ENCODE assay signal across 11 cellular contexts in genomic region chr14:68513838-68514610, GRCh38.
DNase-seq lines count a peak whose midpoint lies in the region; ATAC-seq, FAIRE-seq and TF ChIP-seq lines count a peak whose summit lies in the region.
"Had no signal": no experiment of that assay in that cellular context is flagged by ENCODE, and none has a peak within 500 bp of the region (broad histone marks: within the 10 kb centered on the region; RNA-seq: fewer than 3 reads in every experiment).

No MANE protein-coding gene starts in this region.

- no peak overlapping the region for H3K4me2 ChIP-seq in HepG2 (ENCODE audit: low read depth, low read length)

- peak overlapping the region; percentile 24 for H3K27ac Mint-ChIP-seq in CD8-positive, alpha-beta T cell
- no peak overlapping the region for H3K27ac Mint-ChIP-seq in stimulated activated effector memory CD8-positive, alpha-beta T cell treated with anti-CD3 and anti-CD28 coated beads, Interleukin-12 subunit alpha, Interleukin-12 subunit beta, amount 100 ng/mL, for 72 hours
- H3K27ac Mint-ChIP-seq: T-helper 1 cell treated with Interleukin-12 subunit alpha and Interleukin-12 subunit beta and Interleukin-4 antibody, amounts not matched to agents 30 μg/mL and 1 μg/mL, for 36 hours had no signal

- no peaks in the 10 kb centered on the region for H3K27me3 ChIP-seq in CD8-positive, alpha-beta T cell (ENCODE audit: insufficient read depth, low read length)
- no peaks in the 10 kb centered on the region for H3K27me3 ChIP-seq in HepG2 (ENCODE audit: control insufficient read depth in 1 of 2, insufficient read depth in 2 of 2, low read length in 2 of 2)

- no peak for TF ChIP-seq CTCF in CD8-positive, alpha-beta T cell (IDR thresholded peaks at IDR 0.05)
- no peak for TF ChIP-seq CTCF in HepG2 (CRISPR knock-in tag; IDR thresholded peaks at IDR 0.05)

- no peaks in the 10 kb centered on the region for H3K36me3 Mint-ChIP-seq in CD8-positive, alpha-beta T cell
- H3K36me3 Mint-ChIP-seq in stimulated activated effector memory CD8-positive, alpha-beta T cell treated with anti-CD3 and anti-CD28 coated beads, Interleukin-12 subunit alpha, Interleukin-12 subunit beta, amount 100 ng/mL, for 72 hours, result no peaks in the 10 kb centered on the region

- ATAC-seq in CD8-positive, alpha-beta T cell, result no peak
- ATAC-seq in GM21381 (IDR thresholded peaks at IDR 0.05; ENCODE audit: unreplicated experiment) (peak; percentile 72), HG03442 (IDR thresholded peaks at IDR 0.05; ENCODE audit: unreplicated experiment) (peak; percentile 65), HepG2 (no peak)
- ATAC-seq in stimulated activated effector memory CD8-positive, alpha-beta T cell treated with anti-CD3 and anti-CD28 coated beads, Interleukin-12 subunit alpha, Interleukin-12 subunit beta, amount 100 ng/mL, for 72 hours, result no peak

- no peak for DNase-seq in CD8-positive, alpha-beta T cell
- no peak for DNase-seq in HepG2 (ENCODE audit: low spot score)
- DNase-seq in NCI-H2081 (lab: John Stamatoyannopoulos, UW), result no peak
- DNase-seq in UCSD-AML1 (lab: John Stamatoyannopoulos, UW; ENCODE audit: unreplicated experiment), result no peak
- DNase-seq in stimulated activated effector memory CD8-positive, alpha-beta T cell treated with anti-CD3 and anti-CD28 coated beads, Interleukin-12 subunit alpha, Interleukin-12 subunit beta, amount 100 ng/mL, for 72 hours (ENCODE audit: low spot score in 2 of 2), result no peak
- DNase-seq in dedifferentiated amniotic fluid mesenchymal stem cell (ENCODE audit: extremely low spot score), result no peak
- DNase-seq: AML-193, NCI-H1092 had no signal

- BruUV-seq in HepG2 (replicated peaks; lab: Mats Ljungman, UMichigan), result no TSS peak

- no peak overlapping the region for H3K4me3 ChIP-seq in CD8-positive, alpha-beta T cell (ENCODE audit: low read depth, low read length)
- H3K4me3 ChIP-seq in HepG2 (replicated peaks in 1 of 3; ENCODE audit: insufficient read depth in 1 of 3, low read depth in 2 of 3, low read length in 3 of 3), result no peak overlapping the region

- no peaks in the 10 kb centered on the region for H3K79me2 ChIP-seq in HepG2 (ENCODE audit: insufficient read depth, low read length)

- POLR2A ChIA-PET in CD8-positive, alpha-beta T cell (lab: Charles Lee), result interaction anchor here (0.8 to 1.6 kb wide), 3 partner anchors 132 to 274 kb away, joined by 3 to 7 read pairs (median 4); no protein-coding TSS in a partner anchor
- POLR2A ChIA-PET in HepG2 (lab: Yijun Ruan, JAX), result no interaction called here

- no peaks in the 10 kb centered on the region for H3K9me3 Mint-ChIP-seq in CD8-positive, alpha-beta T cell
- no peaks in the 10 kb centered on the region for H3K9me3 Mint-ChIP-seq in stimulated activated effector memory CD8-positive, alpha-beta T cell treated with anti-CD3 and anti-CD28 coated beads, Interleukin-12 subunit alpha, Interleukin-12 subunit beta, amount 100 ng/mL, for 72 hours
- H3K9me3 Mint-ChIP-seq: T-helper 1 cell treated with Interleukin-12 subunit alpha and Interleukin-12 subunit beta and Interleukin-4 antibody, amounts not matched to agents 30 μg/mL and 1 μg/mL, for 36 hours had no signal

- intact Hi-C loops in CD8-positive, alpha-beta T cell (cut with DNase I, micrococcal nuclease), result no loop called here
- intact Hi-C loops in HepG2 (cut with micrococcal nuclease; ENCODE audit: unreplicated experiment), result no loop called here

- 79% methylated on average over 12 of the region's 12 CpGs for WGBS in HepG2 (ENCODE audit: low lambda C conversion rate)

- CTCF ChIA-PET in CD8-positive, alpha-beta T cell (lab: Charles Lee), result interaction anchor here (1.4 kb wide), 1 partner anchor 265 kb away, joined by 4 read pairs; no protein-coding TSS in a partner anchor
- CTCF ChIA-PET in HepG2 (lab: Yijun Ruan, JAX; ENCODE audit: low intra/inter-chr PET ratio, low total read pairs), result no interaction called here

- no peaks in the 10 kb centered on the region for H4K20me1 ChIP-seq in HepG2 (ENCODE audit: insufficient read depth, low read length)

- no peak for TF ChIP-seq POLR2A in HepG2 (IDR thresholded peaks at IDR 0.05; ENCODE audit: insufficient read depth in 1 of 2, low read depth in 2 of 2, low read length in 2 of 2)

- TF ChIP-seq EP300 in HepG2 (IDR thresholded peaks at IDR 0.05; ENCODE audit: low read depth in 2 of 2, low read length in 2 of 2) (no peak), HepG2 (CRISPR knock-in tag; IDR thresholded peaks at IDR 0.05; ENCODE audit: borderline replicate concordance) (no peak)

- H3K27ac ChIP-seq in CD8-positive, alpha-beta T cell (ENCODE audit: low read depth, low read length), result no peak overlapping the region
- no peak overlapping the region for H3K27ac ChIP-seq in HepG2 (ENCODE audit: extremely low read length, insufficient read depth, low read length)

- H3K9ac ChIP-seq in HepG2 (ENCODE audit: insufficient read depth, low read depth, low read length), result no peak overlapping the region

- H3K4me1 ChIP-seq in CD8-positive, alpha-beta T cell (ENCODE audit: insufficient read depth, low read length), result peaks cover 31% of the 10 kb centered on the region
- H3K4me1 ChIP-seq in HepG2 (ENCODE audit: insufficient read depth, low read length), result peaks cover 40% of the 10 kb centered on the region

- H3K36me3 ChIP-seq in CD8-positive, alpha-beta T cell (ENCODE audit: insufficient read depth, low read length), result no peaks in the 10 kb centered on the region
- H3K36me3 ChIP-seq in HepG2 (replicated peaks in 1 of 2; ENCODE audit: control insufficient read depth in 1 of 2, insufficient read depth in 2 of 2, low read length in 2 of 2), result no peaks in the 10 kb centered on the region

- no peaks in the 10 kb centered on the region for H3K27me3 Mint-ChIP-seq in CD8-positive, alpha-beta T cell (ENCODE audit: low read depth)

- in situ Hi-C loops in HepG2 (cut with HindIII; ENCODE audit: extremely low pct_ligation_motif_present, low pct_unique_long_range_greater_than_20kb), result no loop called here

- peaks cover 52% of the 10 kb centered on the region for H3K4me1 Mint-ChIP-seq in CD8-positive, alpha-beta T cell (ENCODE audit: low read depth)
- peaks cover 10% of the 10 kb centered on the region for H3K4me1 Mint-ChIP-seq in stimulated activated effector memory CD8-positive, alpha-beta T cell treated with anti-CD3 and anti-CD28 coated beads, Interleukin-12 subunit alpha, Interleukin-12 subunit beta, amount 100 ng/mL, for 72 hours

- H3K9me3 ChIP-seq in CD8-positive, alpha-beta T cell (ENCODE audit: low read length), result no peaks in the 10 kb centered on the region
- H3K9me3 ChIP-seq in HepG2 (ENCODE audit: low read length), result no peaks in the 10 kb centered on the region

- H2AFZ ChIP-seq in HepG2 (ENCODE audit: low read length), result no peak overlapping the region

- TF ChIP-seq RAD21 in HepG2 (CRISPR knock-in tag; IDR thresholded peaks at IDR 0.05), result no peak

- FAIRE-seq in HepG2 (lab: Jason Lieb, UNC), result no peak

- H3K4me3 Mint-ChIP-seq in CD8-positive, alpha-beta T cell, result no peak overlapping the region
- H3K4me3 Mint-ChIP-seq in stimulated activated effector memory CD8-positive, alpha-beta T cell treated with anti-CD3 and anti-CD28 coated beads, Interleukin-12 subunit alpha, Interleukin-12 subunit beta, amount 100 ng/mL, for 72 hours, result no peak overlapping the region
- H3K4me3 Mint-ChIP-seq: T-helper 1 cell treated with Interleukin-12 subunit alpha and Interleukin-12 subunit beta and Interleukin-4 antibody, amounts not matched to agents 30 μg/mL and 1 μg/mL, for 36 hours had no signal

TF ChIP-seq in HepG2, 621 proteins besides CTCF, POLR2A, EP300 and RAD21:
- TF ChIP-seq ZFP36L1 (CRISPR knock-in tag; IDR thresholded peaks at IDR 0.05), result no peak
- no peak for TF ChIP-seq BHLHE40 (IDR thresholded peaks at IDR 0.05; ENCODE audit: low read length)
- TF ChIP-seq ZNF629 (CRISPR knock-in tag; conservative IDR thresholded peaks at IDR 0.05), result peak; percentile 37; the same call in 1 of the 2 replicates

Comparison
In these comparisons a context has a peak if more than half of its experiments do, and no peak if none do; other contexts are left out.
1. ATAC-seq: peak in GM21381 (single experiment) and HG03442 (single experiment); none in CD8-positive, alpha-beta T cell (single experiment), HepG2 (single experiment) and stimulated activated effector memory CD8-positive, alpha-beta T cell treated with anti-CD3 and anti-CD28 coated beads, Interleukin-12 subunit alpha, Interleukin-12 subunit beta, amount 100 ng/mL, for 72 hours (single experiment).